ENCODE assay signal across 16 cellular contexts in genomic region chr20:37729909-37730308, GRCh38. TPM values are rescaled to one million over a fixed set of nuclear protein-coding genes. Genes with fewer than 3 reads are reported as not detected.
DNase-seq lines count a peak whose midpoint lies in the region; ATAC-seq, FAIRE-seq and TF ChIP-seq lines count a peak whose summit lies in the region.
"Had no signal": no experiment of that assay in that cellular context is flagged by ENCODE, and none has a peak within 500 bp of the region (broad histone marks: within the 10 kb centered on the region; RNA-seq: fewer than 3 reads in every experiment).

No MANE protein-coding gene starts in this region.

- H3K4me3 Mint-ChIP-seq in GM23338 = no peak overlapping the region
- no peak overlapping the region for H3K4me3 Mint-ChIP-seq in astrocyte (ENCODE audit: unreplicated experiment)
- H3K4me3 Mint-ChIP-seq: activated naive CD4-positive, alpha-beta T cell treated with anti-CD3 and anti-CD28 coated beads, Interleukin-2, amount 50 U/mL, for 24 hours; T-cell had no signal

- H3K27ac Mint-ChIP-seq in GM23338 (peak overlapping the region; percentile 28; the same call in 1 of the 2 replicates), astrocyte (ENCODE audit: unreplicated experiment) (peak overlapping the region; percentile 16)
- H3K27ac Mint-ChIP-seq: activated naive CD4-positive, alpha-beta T cell treated with anti-CD3 and anti-CD28 coated beads, Interleukin-2, amount 50 U/mL, for 24 hours; T-cell had no signal

- H3K9me3 Mint-ChIP-seq in GM23338 (no peaks in the 10 kb centered on the region), astrocyte (ENCODE audit: unreplicated experiment) (no peaks in the 10 kb centered on the region)
- H3K9me3 Mint-ChIP-seq: activated naive CD4-positive, alpha-beta T cell treated with anti-CD3 and anti-CD28 coated beads, Interleukin-2, amount 50 U/mL, for 24 hours; T-cell had no signal

- no peak overlapping the region for H3K9ac ChIP-seq in astrocyte (ENCODE audit: low read length)

- TF ChIP-seq POLR2A in erythroblast (IDR thresholded peaks at IDR 0.05; ENCODE audit: low read length) = no peak

- H3K4me3 ChIP-seq in GM23338 (no peak overlapping the region), astrocyte (ENCODE audit: insufficient read depth, low read depth, low read length) (no peak overlapping the region)
- H3K4me3 ChIP-seq: esophagus squamous epithelium, ovary, thoracic aorta had no signal

- H3K4me2 ChIP-seq in GM23338 (no peak overlapping the region), astrocyte (ENCODE audit: low read length) (peak overlapping the region; percentile 2)

- H3K9me2 ChIP-seq in GM23338 (ENCODE audit: insufficient read depth) = no peaks in the 10 kb centered on the region

- H3K36me3 Mint-ChIP-seq in GM23338 (ENCODE audit: low read depth) (peaks cover 7% of the 10 kb centered on the region), astrocyte (ENCODE audit: low read depth, unreplicated experiment) (peaks cover 5% of the 10 kb centered on the region)

- no peaks in the 10 kb centered on the region for H3F3A ChIP-seq in GM23338 (replicated peaks; ENCODE audit: low read depth)

- H3K27ac ChIP-seq in GM23338 (ENCODE audit: low read depth) = no peak overlapping the region
- H3K27ac ChIP-seq in astrocyte (ENCODE audit: low read depth, low read length) = no peak overlapping the region
- H3K27ac ChIP-seq: ovary, thoracic aorta had no signal

- H3K27me3 Mint-ChIP-seq in GM23338 (ENCODE audit: insufficient read depth, low read depth, poor library complexity) = peaks cover 2% of the 10 kb centered on the region
- no peaks in the 10 kb centered on the region for H3K27me3 Mint-ChIP-seq in astrocyte (ENCODE audit: low read depth, unreplicated experiment)
- H3K27me3 Mint-ChIP-seq: activated naive CD4-positive, alpha-beta T cell treated with anti-CD3 and anti-CD28 coated beads, Interleukin-2, amount 50 U/mL, for 24 hours; T-cell had no signal

- no peak for TF ChIP-seq CTCF in GM23338 (conservative IDR thresholded peaks at IDR 0.05; ENCODE audit: low read depth in 2 of 2)
- no peak for TF ChIP-seq CTCF in astrocyte (IDR thresholded peaks at IDR 0.05; ENCODE audit: insufficient read depth, low read depth, low read length)

- peaks cover 38% of the 10 kb centered on the region for H3K4me1 Mint-ChIP-seq in GM23338
- H3K4me1 Mint-ChIP-seq in astrocyte (ENCODE audit: low read depth, unreplicated experiment) = peaks cover 43% of the 10 kb centered on the region

- H3K27me3 ChIP-seq in GM23338 (ENCODE audit: insufficient read depth) = no peaks in the 10 kb centered on the region
- H3K27me3 ChIP-seq in astrocyte (ENCODE audit: insufficient read depth, low read length) = no peaks in the 10 kb centered on the region
- H3K27me3 ChIP-seq: esophagus squamous epithelium, ovary had no signal

- H3K9me3 ChIP-seq in astrocyte (ENCODE audit: insufficient read depth, low read depth, low read length) = no peaks in the 10 kb centered on the region
- H3K9me3 ChIP-seq: esophagus squamous epithelium, ovary, thoracic aorta had no signal

- peaks cover 38% of the 10 kb centered on the region for H3K79me2 ChIP-seq in GM23338 (replicated peaks; ENCODE audit: insufficient read depth)
- H3K79me2 ChIP-seq in astrocyte (ENCODE audit: insufficient read depth, low read length) = peaks cover 3% of the 10 kb centered on the region

- no peak overlapping the region for H2AFZ ChIP-seq in GM23338
- H2AFZ ChIP-seq in astrocyte (ENCODE audit: low read depth, low read length) = no peak overlapping the region

- FAIRE-seq in astrocyte (lab: Jason Lieb, UNC) = no peak

- H4K20me1 ChIP-seq in GM23338 (replicated peaks; ENCODE audit: insufficient read depth) (peaks cover 13% of the 10 kb centered on the region), astrocyte (ENCODE audit: insufficient read depth, low read length) (peaks cover 64% of the 10 kb centered on the region)

- ATAC-seq in GM23338 = no peak
- ATAC-seq in GM21381 (IDR thresholded peaks at IDR 0.05; ENCODE audit: unreplicated experiment) = no peak
- ATAC-seq: activated CD4-positive, CD25-positive, alpha-beta regulatory T cell treated with anti-CD3 and anti-CD28 coated beads, Interleukin-2, amount 50 U/mL, for 24 hours; T-cell had no signal

- DNase-seq in 8988T = peak; percentile 17
- DNase-seq in GM23338 (ENCODE audit: low spot score) = no peak
- DNase-seq in astrocyte (ENCODE audit: low read depth) = peak; percentile 44
- DNase-seq in kidney glomerular epithelial cell (lab: John Stamatoyannopoulos, UW) = peak; percentile 1
- DNase-seq in mucosa of gallbladder (ENCODE audit: low spot score) = no peak
- no peak for DNase-seq in GDM1 (lab: John Stamatoyannopoulos, UW)
- DNase-seq in erythroblast (lab: John Stamatoyannopoulos, UW) = no peak
- DNase-seq: esophagus squamous epithelium, midbrain, NCI-H510A treated with DMSO at 0.1 percent for 48 hours, ovary, T-cell had no signal

- H3K36me3 ChIP-seq in GM23338 (ENCODE audit: insufficient read depth) = no peaks in the 10 kb centered on the region
- H3K36me3 ChIP-seq in astrocyte (ENCODE audit: insufficient read depth, low read length) = no peaks in the 10 kb centered on the region
- H3K36me3 ChIP-seq: ovary had no signal

- H3K4me1 ChIP-seq in GM23338 (ENCODE audit: insufficient read depth) (no peaks in the 10 kb centered on the region), astrocyte (ENCODE audit: insufficient read depth, low read length) (peaks cover 7% of the 10 kb centered on the region)

TF ChIP-seq in GM23338, 12 proteins besides CTCF, POLR2A, EP300 and RAD21:
- TF ChIP-seq STAT1 (IDR thresholded peaks at IDR 0.05; ENCODE audit: unreplicated experiment) (no peak), NANOG (IDR thresholded peaks at IDR 0.05; ENCODE audit: borderline replicate concordance) (no peak), EZH2 (IDR thresholded peaks at IDR 0.05; ENCODE audit: low read depth, unreplicated experiment) (no peak), ZNF331 (CRISPR knock-in tag; IDR thresholded peaks at IDR 0.05; ENCODE audit: low read depth) (no peak), ZNF462 (CRISPR knock-in tag; IDR thresholded peaks at IDR 0.05) (no peak)

RNA-seq across cellular contexts. Expression of gene CTNNBL1, which starts 36.1 kb away (rescaled TPM):
- total RNA-seq in GM23338 (2014; rRNA removed; shearing (Covaris generic)) = 36.3 and 46.1 TPM in 2 replicates
- polyA plus RNA-seq in GM23338 (2016; fragmentation: Nextera tagmentation; extraction: Ambion mirVana) = 68.7 and 71.2 TPM in 2 replicates
- total RNA-seq in astrocyte (59.6 and 67.0 TPM in 2 replicates), mucosa of gallbladder (44.0 TPM)

Comparison
In these comparisons a context has a peak if more than half of its experiments do, and no peak if none do; other contexts are left out.
1. DNase-seq: peak in 8988T (single experiment), astrocyte (single experiment) and kidney glomerular epithelial cell (single experiment); none in GM23338 (single experiment), mucosa of gallbladder (single experiment), GDM1 (single experiment) and erythroblast (0 of 2).